1 cellular context compared by ENCODE assay signal in the genomic region with DNA sequence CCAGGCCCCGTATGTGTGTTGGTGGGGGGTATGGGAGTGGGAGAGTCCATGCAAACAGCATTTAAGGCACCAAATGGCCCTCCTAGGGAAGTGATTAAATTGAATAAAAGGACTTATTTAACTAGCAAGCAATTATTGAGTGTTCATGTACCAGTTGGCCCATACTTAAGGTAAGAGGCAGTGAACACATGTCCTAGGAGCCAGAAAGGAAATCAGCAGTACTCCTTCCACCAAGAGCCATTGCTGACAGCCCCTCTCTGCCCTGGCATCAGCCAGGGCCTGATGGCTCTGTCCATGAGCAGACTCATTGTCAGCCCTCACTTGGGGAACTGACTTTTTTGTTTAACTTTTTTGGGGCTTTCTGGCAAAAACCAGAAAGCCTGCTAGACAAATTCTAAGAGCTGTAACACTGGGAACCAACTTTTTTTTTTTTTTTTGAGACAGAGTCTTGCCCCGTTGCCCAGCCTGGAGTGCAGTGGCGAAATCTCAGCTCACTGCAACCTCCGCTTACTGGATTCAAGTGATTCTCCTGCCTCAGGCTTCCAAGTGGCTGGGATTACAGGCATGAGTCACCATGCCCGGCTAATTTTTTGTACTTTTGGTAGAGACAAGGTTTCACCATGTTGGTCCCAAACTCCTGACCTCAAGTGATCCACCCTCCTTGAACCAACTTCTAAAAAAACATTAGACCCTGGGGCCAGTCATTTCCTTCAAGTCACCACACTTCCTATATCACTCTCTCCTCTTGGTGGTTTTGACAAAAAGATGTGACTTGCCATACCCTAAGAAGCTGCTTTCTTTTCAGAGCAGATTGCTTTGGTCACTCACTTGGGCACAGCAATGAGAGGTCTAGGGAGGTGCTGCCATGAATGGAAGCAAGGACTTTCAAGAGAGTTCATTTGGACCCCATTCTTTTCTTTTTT.
TF ChIP-seq lines count a peak whose summit lies in the region.

No MANE protein-coding gene starts in this region.

TF ChIP-seq in IMR-90, 13 proteins besides CTCF, POLR2A, EP300 and RAD21:
- TF ChIP-seq RCOR1 (IDR thresholded peaks at IDR 0.05; ENCODE audit: insufficient replicate concordance, low read length): no peak
- no peak for TF ChIP-seq CHD1 (IDR thresholded peaks at IDR 0.05; ENCODE audit: low read depth, low read length)
- TF ChIP-seq FOS (IDR thresholded peaks at IDR 0.05; ENCODE audit: low read depth, low read length): no peak
- TF ChIP-seq BHLHE40 (IDR thresholded peaks at IDR 0.05; ENCODE audit: low read depth, low read length): no peak
- no peak for TF ChIP-seq SMC3 (IDR thresholded peaks at IDR 0.05; ENCODE audit: low read depth, low read length)
- TF ChIP-seq MAFK (IDR thresholded peaks at IDR 0.05; ENCODE audit: low read depth, low read length): no peak
